25 cellular contexts compared by ENCODE assay signal in the genomic region with DNA sequence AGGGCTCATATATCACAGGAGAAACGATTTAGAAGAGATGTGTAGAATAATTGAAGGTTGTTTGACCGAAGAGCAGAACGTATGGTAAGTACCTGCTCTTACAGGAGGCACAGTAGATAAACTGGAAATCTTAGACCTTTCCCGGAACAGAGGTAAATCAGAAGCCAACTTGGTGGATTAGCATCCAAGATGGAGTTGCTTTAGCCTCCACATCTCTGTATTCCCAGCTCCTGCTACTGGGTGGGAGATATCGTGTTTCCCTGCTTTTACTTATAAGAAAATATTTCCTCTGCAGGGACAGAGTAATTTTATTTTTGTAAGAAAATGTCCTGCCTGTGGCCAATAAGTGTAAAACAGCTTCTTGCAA.
"Had no signal": no experiment of that assay in that cellular context is flagged by ENCODE, and none has a peak within 500 bp of the region (broad histone marks: within the 10 kb centered on the region; RNA-seq: fewer than 3 reads in every experiment).

No MANE protein-coding gene starts in this region.

- FAIRE-seq: colon had no signal

- DNase-seq: activated CD4-positive, alpha-beta memory T cell treated with anti-CD3 and anti-CD28 coated beads for 36 hours; activated CD4-positive, alpha-beta T cell treated with anti-CD3 and anti-CD28 coated beads, Interleukin-2, amount 10 ng/mL, durations not matched to agents 7 days and 5 days; activated CD4-positive, CD25-positive, alpha-beta regulatory T cell; activated CD8-positive, alpha-beta memory T cell treated with anti-CD3 and anti-CD28 coated beads, Interleukin-2, amount 50 U/mL, for 48 hours; activated effector memory CD4-positive, alpha-beta T cell treated with Interleukin-2 at 50 U/mL for 16 hours; activated naive CD4-positive, alpha-beta T cell; activated T-cell treated with anti-CD3 and anti-CD28 coated beads, Interleukin-2, amount 50 U/mL, for 24 hours; amygdala; brain microvascular endothelial cell; Karpas-422; NCI-H1048; NCI-H146; NCI-H187 treated with DMSO at 0.1 percent for 48 hours; NCI-H2081 treated with DMSO at 0.1 percent for 48 hours; NCI-H2171; NCI-H2227 treated with DMSO at 0.1 percent for 48 hours; NCI-H446 treated with DMSO at 0.1 percent for 48 hours; NCI-H774; SIG-M5; T-cell had no signal

- H3K36me3 ChIP-seq: brain microvascular endothelial cell, cardiac muscle cell had no signal

- H3K27me3 Mint-ChIP-seq: activated CD4-positive, alpha-beta T cell treated with anti-CD3 and anti-CD28 coated beads, Interleukin-2, amount 10 ng/mL, durations not matched to agents 7 days and 5 days; activated naive CD4-positive, alpha-beta T cell treated with anti-CD3 and anti-CD28 coated beads, Interleukin-2, amount 50 U/mL, for 24 hours; activated T-cell treated with anti-CD3 and anti-CD28 coated beads, Interleukin-2, amount 50 U/mL, for 24 hours; T-cell had no signal

- ATAC-seq: T-cell had no signal

- H3K36me3 Mint-ChIP-seq: activated CD4-positive, alpha-beta memory T cell treated with anti-CD3 and anti-CD28 coated beads for 36 hours; activated naive CD4-positive, alpha-beta T cell treated with anti-CD3 and anti-CD28 coated beads, Interleukin-2, amount 50 U/mL, for 24 hours; T-cell had no signal

- H3K4me1 Mint-ChIP-seq: activated CD4-positive, alpha-beta T cell treated with anti-CD3 and anti-CD28 coated beads, Interleukin-2, amount 10 ng/mL, durations not matched to agents 7 days and 5 days; activated naive CD4-positive, alpha-beta T cell treated with anti-CD3 and anti-CD28 coated beads, Interleukin-2, amount 50 U/mL, for 24 hours had no signal

- H3K27ac ChIP-seq: brain microvascular endothelial cell, cardiac muscle cell, VCaP had no signal

- H3K9me3 Mint-ChIP-seq: activated CD4-positive, alpha-beta memory T cell treated with anti-CD3 and anti-CD28 coated beads for 36 hours; activated CD4-positive, alpha-beta T cell treated with anti-CD3 and anti-CD28 coated beads, Interleukin-2, amount 10 ng/mL, durations not matched to agents 7 days and 5 days; activated naive CD4-positive, alpha-beta T cell treated with anti-CD3 and anti-CD28 coated beads, Interleukin-2, amount 50 U/mL, for 24 hours; activated T-cell treated with anti-CD3 and anti-CD28 coated beads, Interleukin-2, amount 50 U/mL, for 24 hours; activated T-helper 1 cell treated with anti-CD3 and anti-CD28 coated beads, Interleukin-12 subunit alpha, Interleukin-12 subunit beta, Interleukin-2, Interleukin-4 antibody, amounts not matched to agents 30 ng/mL and 10 ng/mL and 1 ng/mL, durations not matched to agents 14 hours and 24 hours and 36 hours; T-cell had no signal

- H3K4me3 Mint-ChIP-seq: activated CD4-positive, alpha-beta memory T cell treated with anti-CD3 and anti-CD28 coated beads for 36 hours; activated CD4-positive, alpha-beta T cell treated with anti-CD3 and anti-CD28 coated beads, Interleukin-2, amount 10 ng/mL, durations not matched to agents 7 days and 5 days; activated naive CD4-positive, alpha-beta T cell treated with anti-CD3 and anti-CD28 coated beads, Interleukin-2, amount 50 U/mL, for 24 hours; activated T-cell treated with anti-CD3 and anti-CD28 coated beads, Interleukin-2, amount 50 U/mL, for 24 hours; activated T-helper 1 cell treated with anti-CD3 and anti-CD28 coated beads, Interleukin-12 subunit alpha, Interleukin-12 subunit beta, Interleukin-2, Interleukin-4 antibody, amounts not matched to agents 30 ng/mL and 10 ng/mL and 1 ng/mL, durations not matched to agents 14 hours and 24 hours and 36 hours; T-cell had no signal

- H3K4me3 ChIP-seq: cardiac muscle cell had no signal

- H3K27me3 ChIP-seq: brain microvascular endothelial cell, cardiac muscle cell had no signal

- H3K27ac Mint-ChIP-seq: activated CD4-positive, alpha-beta memory T cell treated with anti-CD3 and anti-CD28 coated beads for 36 hours; activated CD4-positive, alpha-beta T cell treated with anti-CD3 and anti-CD28 coated beads, Interleukin-2, amount 10 ng/mL, durations not matched to agents 7 days and 5 days; activated naive CD4-positive, alpha-beta T cell treated with anti-CD3 and anti-CD28 coated beads, Interleukin-2, amount 50 U/mL, for 24 hours; activated T-cell treated with anti-CD3 and anti-CD28 coated beads, Interleukin-2, amount 50 U/mL, for 24 hours; activated T-helper 1 cell treated with anti-CD3 and anti-CD28 coated beads, Interleukin-12 subunit alpha, Interleukin-12 subunit beta, Interleukin-2, Interleukin-4 antibody, amounts not matched to agents 30 ng/mL and 10 ng/mL and 1 ng/mL, durations not matched to agents 14 hours and 24 hours and 36 hours; T-cell had no signal
